Comparison of ENCODE assay signal across 18 cellular contexts in the genomic region with DNA sequence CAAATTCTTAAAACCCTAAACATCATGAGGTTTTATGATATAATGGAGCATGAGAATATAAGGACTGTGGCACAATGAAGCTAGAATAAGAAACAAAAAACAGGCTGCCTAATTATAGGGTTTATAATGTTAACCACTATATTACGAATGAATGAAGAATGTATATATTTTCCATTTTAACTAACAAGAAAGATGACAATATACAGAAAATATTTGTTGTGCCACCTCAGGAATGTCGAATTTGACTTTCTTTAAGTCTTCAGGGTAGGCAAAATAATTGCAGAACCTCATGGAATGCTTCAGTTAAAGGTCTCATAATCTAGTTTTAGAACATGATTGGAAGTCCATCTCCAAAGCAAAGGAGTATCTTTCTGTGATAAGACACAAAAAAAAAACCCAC.
A peak's percentile ranks its signal among the peaks of the same experiment; 100 is the strongest.
DNase-seq lines count a peak whose midpoint lies in the region; TF ChIP-seq lines count a peak whose summit lies in the region.
"Had no signal": no experiment of that assay in that cellular context is flagged by ENCODE, and none has a peak within 500 bp of the region (broad histone marks: within the 10 kb centered on the region; RNA-seq: fewer than 3 reads in every experiment).

No MANE protein-coding gene starts in this region.

- H3K79me2 ChIP-seq in osteoblast (ENCODE audit: insufficient read depth, low read length) = no peaks in the 10 kb centered on the region
- H3K79me2 ChIP-seq: hepatocyte had no signal

- H3K4me3 Mint-ChIP-seq in CD4-positive, alpha-beta memory T cell = no peak overlapping the region

- peaks cover 17% of the 10 kb centered on the region for H3K4me1 ChIP-seq in osteoblast (ENCODE audit: insufficient read depth, low read length)
- H3K4me1 ChIP-seq in CD4-positive, alpha-beta memory T cell (ENCODE audit: insufficient read depth, low read length) = no peaks in the 10 kb centered on the region

- H4K20me1 ChIP-seq in osteoblast (ENCODE audit: insufficient read depth, low read length) = no peaks in the 10 kb centered on the region

- CTCF ChIA-PET in CD4-positive, alpha-beta memory T cell (lab: Charles Lee; ENCODE audit: partially characterized antibody) = no interaction called here

- H3K27me3 ChIP-seq in brain microvascular endothelial cell (replicated peaks) = no peaks in the 10 kb centered on the region
- no peaks in the 10 kb centered on the region for H3K27me3 ChIP-seq in osteoblast (ENCODE audit: insufficient read depth, low read length)
- no peaks in the 10 kb centered on the region for H3K27me3 ChIP-seq in CD4-positive, alpha-beta memory T cell (ENCODE audit: insufficient read depth, low read length)
- H3K27me3 ChIP-seq: hepatocyte had no signal

- no peaks in the 10 kb centered on the region for H3K4me1 Mint-ChIP-seq in CD4-positive, alpha-beta memory T cell

- peak; percentile 92 for DNase-seq in EH (ENCODE audit: low read depth)
- peak; percentile 7 for DNase-seq in NCI-H226
- peak; percentile 36 for DNase-seq in brain microvascular endothelial cell
- no peak for DNase-seq in osteoblast (ENCODE audit: insufficient read length, low spot score, missing footprints)
- no peak for DNase-seq in CD4-positive, alpha-beta memory T cell
- DNase-seq in AML-193 (lab: John Stamatoyannopoulos, UW) = no peak
- no peak for DNase-seq in COLO829 (ENCODE audit: low spot score)
- no peak for DNase-seq in NCI-H2196 (lab: John Stamatoyannopoulos, UW; ENCODE audit: unreplicated experiment)
- DNase-seq: aorta; C1 segment of cervical spinal cord; DMS153; NCI-H1105 treated with DMSO at 0.1 percent for 48 hours; NCI-H774; right cardiac atrium; stimulated activated CD4-positive, alpha-beta T cell treated with anti-CD3 and anti-CD28 coated beads, Interleukin-4, amount 100 ng/mL, for 1 hour; T-helper 1 cell had no signal

- H3K9me3 Mint-ChIP-seq in CD4-positive, alpha-beta memory T cell = peaks cover 0 to 7% (median 0%) of the 10 kb centered on the region in 8 donors

- no peaks in the 10 kb centered on the region for H3K36me3 ChIP-seq in brain microvascular endothelial cell (replicated peaks)
- no peaks in the 10 kb centered on the region for H3K36me3 ChIP-seq in osteoblast (ENCODE audit: insufficient read depth, low read length)
- no peaks in the 10 kb centered on the region for H3K36me3 ChIP-seq in CD4-positive, alpha-beta memory T cell (ENCODE audit: insufficient read depth, low read length)

- POLR2A ChIA-PET in CD4-positive, alpha-beta memory T cell (lab: Charles Lee; ENCODE audit: partially characterized antibody) = no interaction called here

- H3K9me3 ChIP-seq in osteoblast (ENCODE audit: low read depth, low read length) = no peaks in the 10 kb centered on the region
- H3K9me3 ChIP-seq in CD4-positive, alpha-beta memory T cell (ENCODE audit: control insufficient read depth in 1 of 2, low read length in 2 of 2) = no peaks in the 10 kb centered on the region

- no peaks in the 10 kb centered on the region for H3K27me3 Mint-ChIP-seq in CD4-positive, alpha-beta memory T cell

- H3K4me2 ChIP-seq in osteoblast (ENCODE audit: insufficient read depth, low read length) = peak overlapping the region; percentile 37
- H3K4me2 ChIP-seq: hepatocyte, KMS-11 had no signal

- no peaks in the 10 kb centered on the region for H3K36me3 Mint-ChIP-seq in CD4-positive, alpha-beta memory T cell

- no peak overlapping the region for H3K27ac ChIP-seq in brain microvascular endothelial cell
- peak overlapping the region; percentile 67 for H3K27ac ChIP-seq in osteoblast (ENCODE audit: low read depth, low read length)
- no peak overlapping the region for H3K27ac ChIP-seq in CD4-positive, alpha-beta memory T cell (ENCODE audit: low read depth, low read length)
- H3K27ac ChIP-seq: hepatocyte, KMS-11 had no signal

- H3K27ac Mint-ChIP-seq in CD4-positive, alpha-beta memory T cell = no peak overlapping the region

- no peak overlapping the region for H2AFZ ChIP-seq in osteoblast (ENCODE audit: low read length)
- H2AFZ ChIP-seq: hepatocyte had no signal

- H3K4me3 ChIP-seq in brain microvascular endothelial cell (ENCODE audit: low read depth, low read length) (no peak overlapping the region), osteoblast (ENCODE audit: insufficient read depth, low read length) (no peak overlapping the region)
- H3K4me3 ChIP-seq in CD4-positive, alpha-beta memory T cell (ENCODE audit: low read length in 2 of 2) = no peak overlapping the region
- H3K4me3 ChIP-seq: hepatocyte had no signal

- in situ Hi-C loops in brain microvascular endothelial cell (cut with HindIII; ENCODE audit: low pct_ligation_motif_present, low sequenced_read_pairs) = no loop called here

- intact Hi-C loops in CD4-positive, alpha-beta memory T cell (cut with micrococcal nuclease) = no loop called here

- TF ChIP-seq CTCF in brain microvascular endothelial cell (IDR thresholded peaks at IDR 0.05; ENCODE audit: low read depth, low read length, missing control alignments) (no peak), osteoblast (IDR thresholded peaks at IDR 0.05; ENCODE audit: extremely low read depth, low read depth, low read length) (no peak)

Comparison
In these comparisons a context has a peak if more than half of its experiments do, and no peak if none do; other contexts are left out.
1. DNase-seq: peak in EH (single experiment), NCI-H226 (single experiment) and brain microvascular endothelial cell (single experiment); none in osteoblast (single experiment), CD4-positive, alpha-beta memory T cell (0 of 5), AML-193 (0 of 2), COLO829 (single experiment) and NCI-H2196 (single experiment).